In genomic region chr13:52428295-52428694, GRCh38 we compare ENCODE assay signal across 12 cellular contexts. TPM values are rescaled to one million over a fixed set of nuclear protein-coding genes. Genes with fewer than 3 reads are reported as not detected.
DNase-seq lines count a peak whose midpoint lies in the region; ATAC-seq, FAIRE-seq and TF ChIP-seq lines count a peak whose summit lies in the region.
"Had no signal": no experiment of that assay in that cellular context is flagged by ENCODE, and none has a peak within 500 bp of the region (broad histone marks: within the 10 kb centered on the region; RNA-seq: fewer than 3 reads in every experiment).

No MANE protein-coding gene starts in this region.

- no peaks in the 10 kb centered on the region for H3K27me3 ChIP-seq in endothelial cell of umbilical vein (ENCODE audit: control insufficient read depth in 2 of 2, insufficient read depth in 2 of 2, low read length in 2 of 2)
- no peaks in the 10 kb centered on the region for H3K27me3 ChIP-seq in trophoblast cell (ENCODE audit: insufficient read depth, low read length)
- no peaks in the 10 kb centered on the region for H3K27me3 ChIP-seq in spleen (replicated peaks in 1 of 7)
- H3K27me3 ChIP-seq: cardiac muscle cell had no signal

- H4K8ac ChIP-seq in trophoblast cell (ENCODE audit: low read depth, low read length): no peak overlapping the region

- BruUV-seq in endothelial cell of umbilical vein (replicated peaks; lab: Mats Ljungman, UMichigan): no TSS peak

- no peaks in the 10 kb centered on the region for H4K20me1 ChIP-seq in endothelial cell of umbilical vein (replicated peaks; ENCODE audit: control insufficient read depth, extremely low read depth, insufficient read depth, low read length)

- WGBS in trophoblast cell (ENCODE audit: extremely low coverage, insufficient coverage, insufficient read length): no CpG with 5 or more reads among the region's 2 CpGs
- 59 to 82% (median 75%) methylated on average over 2 of the region's 2 CpGs for WGBS in spleen, 5 donors

- FAIRE-seq in endothelial cell of umbilical vein (lab: Jason Lieb, UNC): peak; percentile 90

- H3K36me3 ChIP-seq in endothelial cell of umbilical vein (ENCODE audit: control insufficient read depth in 2 of 2, extremely low read depth in 1 of 2, insufficient read depth in 2 of 2, low read length in 2 of 2): peaks cover 0 to 7% of the 10 kb centered on the region in 2 experiments
- peaks cover 3 to 5% of the 10 kb centered on the region in 2 experiments for H3K36me3 ChIP-seq in trophoblast cell (ENCODE audit: control insufficient read depth in 1 of 2, insufficient read depth in 2 of 2, low read length in 2 of 2)
- H3K36me3 ChIP-seq in spleen: peaks cover 2 to 100% (median 71%) of the 10 kb centered on the region in 6 donors

- dilution Hi-C loops in endothelial cell of umbilical vein (cut with MboI; ENCODE audit: extremely low pct_ligation_motif_present, low sequenced_read_pairs): no loop called here

- intact Hi-C loops in endothelial cell of umbilical vein (cut with micrococcal nuclease): loop anchor here (1.0 to 2.0 kb wide), 4 partner anchors 13 to 55 kb away; partner anchors contain the start of genes THSD1 and VPS36
- intact Hi-C loops in spleen (cut with DNase I; ENCODE audit: low total_unique reads): no loop called here

- H3K23ac ChIP-seq in trophoblast cell (ENCODE audit: low read length): no peak overlapping the region

- H3K18ac ChIP-seq in trophoblast cell (ENCODE audit: low read length): no peak overlapping the region

- POLR2A ChIA-PET in endothelial cell of umbilical vein (lab: Charles Lee): interaction anchor here (1.0 to 1.2 kb wide), 3 partner anchors 8 to 23 kb away, joined by 3 to 9 read pairs (median 8); no protein-coding TSS in a partner anchor

- peak overlapping the region; percentile 96 for H3K27ac ChIP-seq in endothelial cell of umbilical vein (ENCODE audit: insufficient read depth, low read depth, low read length)
- H3K27ac ChIP-seq in trophoblast cell (ENCODE audit: low read depth, low read length): no peak overlapping the region
- peak overlapping the region in 4 of 8 donors; percentile 22 to 60 (median 42) for H3K27ac ChIP-seq in spleen
- H3K27ac ChIP-seq: cardiac muscle cell had no signal

- no peak overlapping the region for H2AK5ac ChIP-seq in trophoblast cell (ENCODE audit: low read length)

- H3K4ac ChIP-seq in trophoblast cell (ENCODE audit: low read depth, low read length): no peak overlapping the region

- ATAC-seq in HG03565 (IDR thresholded peaks at IDR 0.05; ENCODE audit: unreplicated experiment): no peak

- no peak overlapping the region for H2BK5ac ChIP-seq in trophoblast cell (ENCODE audit: low read depth, low read length, poor library complexity)

- no peak overlapping the region for H2AFZ ChIP-seq in endothelial cell of umbilical vein (ENCODE audit: low read depth, low read length)
- no peak overlapping the region for H2AFZ ChIP-seq in trophoblast cell (ENCODE audit: insufficient read depth, low read length, poor library complexity)

- H3K9me3 ChIP-seq in endothelial cell of umbilical vein (replicated peaks; ENCODE audit: control insufficient read depth, insufficient read depth, low read length): no peaks in the 10 kb centered on the region
- no peaks in the 10 kb centered on the region for H3K9me3 ChIP-seq in trophoblast cell (ENCODE audit: insufficient read depth, low read depth, low read length)
- H3K9me3 ChIP-seq in spleen: no peaks in the 10 kb centered on the region

- H4K12ac ChIP-seq in trophoblast cell (ENCODE audit: low read depth, low read length): no peak overlapping the region

- H3K79me2 ChIP-seq in endothelial cell of umbilical vein (ENCODE audit: control insufficient read depth, insufficient read depth, low read length): no peaks in the 10 kb centered on the region
- no peaks in the 10 kb centered on the region for H3K79me2 ChIP-seq in trophoblast cell (ENCODE audit: control insufficient read depth, insufficient read depth, low read length, poor library complexity)

- no peak overlapping the region for H2BK12ac ChIP-seq in trophoblast cell (ENCODE audit: low read length)

- no peak overlapping the region for H3K14ac ChIP-seq in trophoblast cell (ENCODE audit: low read length)

- TF ChIP-seq POLR2A in endothelial cell of umbilical vein (IDR thresholded peaks at IDR 0.05; ENCODE audit: low read depth, low read length) (peak; percentile 81), spleen (IDR thresholded peaks at IDR 0.05) (no peak)

- H2BK120ac ChIP-seq in trophoblast cell (ENCODE audit: insufficient read depth, low read length, poor library complexity): no peak overlapping the region

- peaks cover 40% of the 10 kb centered on the region for H3K4me1 ChIP-seq in endothelial cell of umbilical vein (ENCODE audit: control insufficient read depth, extremely low read depth, insufficient read depth, low read length)
- no peaks in the 10 kb centered on the region for H3K4me1 ChIP-seq in trophoblast cell (ENCODE audit: control insufficient read depth in 1 of 2, insufficient read depth in 2 of 2, low read length in 2 of 2)
- H3K4me1 ChIP-seq in spleen: peaks cover 0 to 22% (median 5%) of the 10 kb centered on the region in 6 donors

- no peak overlapping the region for H4K91ac ChIP-seq in trophoblast cell (ENCODE audit: low read depth, low read length)

- no peaks in the 10 kb centered on the region for H3K9me1 ChIP-seq in endothelial cell of umbilical vein (replicated peaks; ENCODE audit: control insufficient read depth, extremely low read depth, insufficient read depth, low read length)

- DNase-seq in H4 (ENCODE audit: low spot score) (peak; percentile 9), NCI-H82 treated with DMSO at 0.1 percent for 48 hours (lab: John Stamatoyannopoulos, UW; ENCODE audit: unreplicated experiment) (peak; percentile 94), endothelial cell of umbilical vein (ENCODE audit: low read depth, low spot score) (peak; percentile 97), trophoblast cell (peak; percentile 37 to 76), hepatic stellate cell (ENCODE audit: low spot score) (no peak), spleen (no peak)
- DNase-seq: DMS153, NCI-H1048, T-helper 9 cell had no signal

- H3K4me2 ChIP-seq in endothelial cell of umbilical vein (ENCODE audit: insufficient read depth, low read length) (peak overlapping the region; percentile 92), trophoblast cell (ENCODE audit: low read length) (no peak overlapping the region)

- CTCF ChIA-PET in endothelial cell of umbilical vein (lab: Charles Lee): interaction anchor here (0.9 to 7.2 kb wide), 10 partner anchors 9 to 85 kb away, joined by 3 to 101 read pairs (median 6); partner anchors contain the start of gene VPS36

- H3K4me3 ChIP-seq in endothelial cell of umbilical vein (replicated peaks in 1 of 3; ENCODE audit: insufficient read depth in 1 of 3, low read depth in 1 of 3, low read length in 3 of 3) (no peak overlapping the region), trophoblast cell (ENCODE audit: low read depth, low read length) (no peak overlapping the region), spleen (no peak overlapping the region)
- H3K4me3 ChIP-seq: cardiac muscle cell, lung had no signal

- TF ChIP-seq CTCF in endothelial cell of umbilical vein (IDR thresholded peaks at IDR 0.05; ENCODE audit: extremely low read depth in 1 of 2, insufficient read depth in 1 of 2, low read depth in 1 of 2, low read length in 2 of 2) (no peak), spleen (IDR thresholded peaks at IDR 0.05 in 8 of 11, conservative IDR thresholded peaks at IDR 0.05 in 3 of 11) (no peak)

- H3K9ac ChIP-seq in endothelial cell of umbilical vein (replicated peaks; ENCODE audit: extremely low read depth, insufficient read depth, low read length) (peak overlapping the region; percentile 84), trophoblast cell (ENCODE audit: low read length) (no peak overlapping the region)

- H3K79me1 ChIP-seq in trophoblast cell (ENCODE audit: low read length): no peaks in the 10 kb centered on the region

RNA-seq across cellular contexts. Expression of gene VPS36, which starts 22.1 kb away (rescaled TPM):
- total RNA-seq in H4 (2014; rRNA removed; shearing (Covaris generic)): 17.9 and 26.7 TPM in 2 replicates
- 30.4 and 32.3 TPM in 2 replicates for total RNA-seq in endothelial cell of umbilical vein
- polyA plus RNA-seq in endothelial cell of umbilical vein: 13.0 and 14.3 TPM in 2 replicates
- polyA plus RNA-seq in endothelial cell of umbilical vein (2011; cell fraction: cytosol; rRNA removed): 8.3 and 8.5 TPM in 2 replicates
- 39.2 and 59.9 TPM in 2 replicates for polyA plus RNA-seq in endothelial cell of umbilical vein (2011; cell fraction: nucleus; rRNA removed)
- polyA plus RNA-seq in endothelial cell of umbilical vein (2012): 20.9 and 22.8 TPM in 2 replicates
- polyA minus RNA-seq in endothelial cell of umbilical vein: 17.7 and 18.5 TPM in 2 replicates
- polyA minus RNA-seq in endothelial cell of umbilical vein (2011; cell fraction: cytosol; rRNA and poly(A)+ RNA removed): 8.0 TPM
- polyA minus RNA-seq in endothelial cell of umbilical vein (2011; cell fraction: nucleus; rRNA and poly(A)+ RNA removed): 31.7 and 37.1 TPM in 2 replicates
- 15.5 and 15.6 TPM in 2 replicates for polyA plus RNA-seq in trophoblast cell (2013)
- total RNA-seq in spleen: 10 to 100 TPM; 42.5 to 98.9 (median 64.0) TPM
- polyA plus RNA-seq in spleen: 10 to 100 TPM; 18.3 to 24.5 (median 19.2) TPM

RNA-seq across cellular contexts. Expression of gene THSD1, which starts 22.3 kb away (rescaled TPM):
- 1.5 and 1.6 TPM in 2 replicates for total RNA-seq in H4 (2014; rRNA removed; shearing (Covaris generic))
- total RNA-seq in endothelial cell of umbilical vein (25.2 and 25.4 TPM in 2 replicates), spleen (10 to 100 TPM in 5 of 7 donors, 1 to 10 TPM in 2; 7.5 to 13.1 (median 10.8) TPM)
- polyA plus RNA-seq in endothelial cell of umbilical vein (23.9 and 27.6 TPM in 2 replicates), spleen (1 to 10 TPM; 1.6 to 4.0 (median 2.3) TPM)
- 27.3 and 27.8 TPM in 2 replicates for polyA plus RNA-seq in endothelial cell of umbilical vein (2011; cell fraction: cytosol; rRNA removed)
- 34.2 and 36.1 TPM in 2 replicates for polyA plus RNA-seq in endothelial cell of umbilical vein (2011; cell fraction: nucleus; rRNA removed)
- 18.3 and 23.2 TPM in 2 replicates for polyA plus RNA-seq in endothelial cell of umbilical vein (2012)
- 52.2 and 52.9 TPM in 2 replicates for polyA minus RNA-seq in endothelial cell of umbilical vein
- 1.4 TPM for polyA minus RNA-seq in endothelial cell of umbilical vein (2011; cell fraction: cytosol; rRNA and poly(A)+ RNA removed)
- 26.7 and 27.0 TPM in 2 replicates for polyA minus RNA-seq in endothelial cell of umbilical vein (2011; cell fraction: nucleus; rRNA and poly(A)+ RNA removed)
- polyA plus RNA-seq in trophoblast cell (2013): 0.16 and 0.21 TPM in 2 replicates
- polyA plus RNA-seq: cardiac muscle cell had no signal

RNA-seq across cellular contexts. Expression of gene CKAP2, which starts 27.0 kb away (rescaled TPM):
- 27.1 and 32.0 TPM in 2 replicates for total RNA-seq in H4 (2014; rRNA removed; shearing (Covaris generic))
- total RNA-seq in endothelial cell of umbilical vein (62.3 and 72.1 TPM in 2 replicates), spleen (10 to 100 TPM; 13.9 to 24.7 (median 21.9) TPM)
- polyA plus RNA-seq in endothelial cell of umbilical vein (6.1 and 9.2 TPM in 2 replicates), spleen (10 to 100 TPM in 1 of 3 donors, 1 to 10 TPM in 2; 4.7 to 10.4 (median 6.1) TPM)
- 17.0 and 18.0 TPM in 2 replicates for polyA plus RNA-seq in endothelial cell of umbilical vein (2011; cell fraction: cytosol; rRNA removed)
- 17.3 and 19.4 TPM in 2 replicates for polyA plus RNA-seq in endothelial cell of umbilical vein (2011; cell fraction: nucleus; rRNA removed)
- 32.8 and 60.0 TPM in 2 replicates for polyA plus RNA-seq in endothelial cell of umbilical vein (2012)
- polyA minus RNA-seq in endothelial cell of umbilical vein: 12.5 TPM in 2 replicates
- polyA minus RNA-seq in endothelial cell of umbilical vein (2011; cell fraction: cytosol; rRNA and poly(A)+ RNA removed): 24.0 TPM
- polyA minus RNA-seq in endothelial cell of umbilical vein (2011; cell fraction: nucleus; rRNA and poly(A)+ RNA removed): 13.6 and 21.0 TPM in 2 replicates
- 48.1 and 54.9 TPM in 2 replicates for polyA plus RNA-seq in trophoblast cell (2013)

Comparison
In these comparisons a context has a peak if more than half of its experiments do, and no peak if none do; other contexts are left out.
1. DNase-seq: peak in H4 (single experiment), NCI-H82 treated with DMSO at 0.1 percent for 48 hours (single experiment), endothelial cell of umbilical vein (single experiment) and trophoblast cell (2 of 2); none in hepatic stellate cell (single experiment) and spleen (single experiment).